10 cellular contexts compared by ENCODE assay signal in genomic region chr6:158357570-158358216, GRCh38. TPM values are rescaled to one million over a fixed set of nuclear protein-coding genes. Genes with fewer than 3 reads are reported as not detected.
A peak's percentile ranks its signal among the peaks of the same experiment; 100 is the strongest.
DNase-seq lines count a peak whose midpoint lies in the region; ATAC-seq and TF ChIP-seq lines count a peak whose summit lies in the region.
"Had no signal": no experiment of that assay in that cellular context is flagged by ENCODE, and none has a peak within 500 bp of the region (broad histone marks: within the 10 kb centered on the region; RNA-seq: fewer than 3 reads in every experiment).

No MANE protein-coding gene starts in this region.

- intact Hi-C loops in activated CD4-positive, alpha-beta T cell treated with anti-CD3 and anti-CD28 coated beads for 36 hours (cut with DNase I, micrococcal nuclease): no loop called here
- intact Hi-C loops in right cardiac atrium (cut with DNase I): no loop called here

- H3K27ac Mint-ChIP-seq in activated CD4-positive, alpha-beta T cell treated with anti-CD3 and anti-CD28 coated beads for 36 hours: peak overlapping the region; percentile 10
- H3K27ac Mint-ChIP-seq in nephron: peak overlapping the region in 2 of 3 experiments; percentile 46 to 49

- peak; percentile 44 for DNase-seq in activated CD4-positive, alpha-beta T cell treated with anti-CD3 and anti-CD28 coated beads for 36 hours
- no peak for DNase-seq in activated CD4-positive, alpha-beta T cell treated with anti-CD3 and anti-CD28 coated beads for 4 hours
- no peak for DNase-seq in activated gamma-delta T cell (lab: John Stamatoyannopoulos, UW)
- no peak for DNase-seq in right cardiac atrium
- DNase-seq in NCI-H146 (lab: John Stamatoyannopoulos, UW): no peak
- DNase-seq: 8988T had no signal

- no peaks in the 10 kb centered on the region for H3K9me3 Mint-ChIP-seq in activated CD4-positive, alpha-beta T cell treated with anti-CD3 and anti-CD28 coated beads for 36 hours (ENCODE audit: low read depth)
- peaks cover 4% of the 10 kb centered on the region for H3K9me3 Mint-ChIP-seq in nephron

- no peak for TF ChIP-seq CTCF in nephron (IDR thresholded peaks at IDR 0.05; ENCODE audit: unreplicated experiment in 3 of 3)

- no peaks in the 10 kb centered on the region for H3K27me3 Mint-ChIP-seq in activated CD4-positive, alpha-beta T cell treated with anti-CD3 and anti-CD28 coated beads for 36 hours
- H3K27me3 Mint-ChIP-seq in nephron (ENCODE audit: low read depth): no peaks in the 10 kb centered on the region
- H3K27me3 Mint-ChIP-seq: brain had no signal

- no peaks in the 10 kb centered on the region for H3K27me3 ChIP-seq in right cardiac atrium (ENCODE audit: control insufficient read depth, insufficient read depth)

- WGBS in right cardiac atrium: 93% methylated on average over 7 of the region's 7 CpGs

- H3K9me3 ChIP-seq in right cardiac atrium (ENCODE audit: control insufficient read depth, low read length): no peaks in the 10 kb centered on the region

- no peaks in the 10 kb centered on the region for H3K36me3 Mint-ChIP-seq in activated CD4-positive, alpha-beta T cell treated with anti-CD3 and anti-CD28 coated beads for 36 hours (ENCODE audit: low read depth)
- peaks cover 12% of the 10 kb centered on the region for H3K36me3 Mint-ChIP-seq in nephron (ENCODE audit: low read depth)

- CTCF ChIA-PET in activated CD4-positive, alpha-beta T cell treated with anti-CD3 and anti-CD28 coated beads for 36 hours (lab: Charles Lee): interaction anchor here (0.7 to 2.4 kb wide), 3 partner anchors 9 to 152 kb away, joined by 3 to 6 read pairs (median 3); no protein-coding TSS in a partner anchor

- H3K4me3 Mint-ChIP-seq in activated CD4-positive, alpha-beta T cell treated with anti-CD3 and anti-CD28 coated beads for 36 hours: no peak overlapping the region
- H3K4me3 Mint-ChIP-seq in nephron: no peak overlapping the region
- H3K4me3 Mint-ChIP-seq: brain had no signal

- peaks cover 4% of the 10 kb centered on the region for H3K4me1 ChIP-seq in right cardiac atrium (ENCODE audit: control insufficient read depth, insufficient read depth, low read length)

- POLR2A ChIA-PET in activated CD4-positive, alpha-beta T cell treated with anti-CD3 and anti-CD28 coated beads for 36 hours (lab: Charles Lee): interaction anchor here (0.6 kb wide), 1 partner anchor 623 kb away, joined by 12 read pairs; no protein-coding TSS in a partner anchor

- H3K27ac ChIP-seq in right cardiac atrium (ENCODE audit: low read length): no peak overlapping the region

- H3K4me3 ChIP-seq in right cardiac atrium (ENCODE audit: low read length): no peak overlapping the region

- peak; percentile 98 for ATAC-seq in activated CD4-positive, alpha-beta T cell treated with anti-CD3 and anti-CD28 coated beads for 36 hours
- ATAC-seq in GM21529 (IDR thresholded peaks at IDR 0.05; ENCODE audit: unreplicated experiment): peak; percentile 77
- peak; percentile 44 for ATAC-seq in HG03558 (IDR thresholded peaks at IDR 0.05; ENCODE audit: extremely low read depth, unreplicated experiment)
- no peak for ATAC-seq in right cardiac atrium

- peaks cover 38% of the 10 kb centered on the region for H3K4me1 Mint-ChIP-seq in activated CD4-positive, alpha-beta T cell treated with anti-CD3 and anti-CD28 coated beads for 36 hours
- H3K4me1 Mint-ChIP-seq in nephron: peaks cover 76% of the 10 kb centered on the region

RNA-seq across cellular contexts. Expression of gene TULP4, which starts 45.4 kb away (rescaled TPM):
- 10 to 100 TPM; 11.8 to 14.3 TPM for total RNA-seq in activated CD4-positive, alpha-beta T cell treated with anti-CD3 and anti-CD28 coated beads for 36 hours
- total RNA-seq in right cardiac atrium: 100 to 1,000 TPM; 166 to 228 (median 174) TPM
- polyA plus RNA-seq in right cardiac atrium: 14.7 TPM

Comparison
In these comparisons a context has a peak if more than half of its experiments do, and no peak if none do; other contexts are left out.
1. ATAC-seq: peak in activated CD4-positive, alpha-beta T cell treated with anti-CD3 and anti-CD28 coated beads for 36 hours (single experiment), GM21529 (single experiment) and HG03558 (single experiment); none in right cardiac atrium (0 of 2).
2. RNA of gene TULP4, which starts 45.4 kb away (total RNA-seq): 166 to 228 TPM in right cardiac atrium; 11.8 to 14.3 TPM in activated CD4-positive, alpha-beta T cell treated with anti-CD3 and anti-CD28 coated beads for 36 hours; every median in the first group is over 10 times any median in the second.